In the genomic region with DNA sequence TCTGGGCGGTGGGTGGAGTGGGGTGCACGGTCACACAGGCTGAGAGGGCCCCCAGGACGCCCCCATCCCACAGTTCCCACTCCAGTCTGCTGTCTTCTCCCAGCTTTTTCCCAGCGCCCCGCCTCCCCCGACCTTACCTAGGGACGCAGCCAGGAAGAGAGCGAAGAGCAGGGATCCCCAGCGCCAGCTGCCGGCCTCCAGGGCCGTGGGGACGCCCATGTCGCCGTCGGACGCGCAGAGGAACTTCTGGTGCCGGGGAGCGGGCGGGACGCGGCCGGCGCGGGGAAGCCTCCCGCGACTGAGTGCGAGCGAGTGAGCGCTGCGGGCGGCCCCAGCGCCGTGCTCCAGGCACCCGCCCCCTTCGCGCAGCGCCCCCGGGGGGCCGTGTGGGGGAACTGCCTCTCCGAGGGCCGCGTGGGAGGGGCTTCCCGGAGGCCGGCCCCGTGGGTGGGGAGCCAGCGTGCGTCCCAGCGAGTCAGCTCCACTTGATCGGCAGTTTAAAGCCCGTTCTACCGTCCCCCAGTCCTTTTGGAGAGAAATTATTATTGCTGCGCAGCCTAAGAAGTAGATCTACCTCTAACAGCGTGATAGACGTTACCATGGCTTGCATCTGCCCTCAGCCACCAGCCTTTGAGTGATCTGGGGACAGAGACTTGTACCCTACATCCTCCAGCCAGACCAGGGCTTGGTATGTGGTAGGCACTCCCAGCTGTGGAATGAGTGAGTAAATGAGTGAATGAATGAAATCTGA, we compare ENCODE assay signal across 8 cellular contexts. TPM values are rescaled to one million over a fixed set of nuclear protein-coding genes. Genes with fewer than 3 reads are reported as not detected.
DNase-seq lines count a peak whose midpoint lies in the region; ATAC-seq and TF ChIP-seq lines count a peak whose summit lies in the region.

TSS of gene VSIR (minus strand) at position 300 of the 751 bp plus-strand sequence. CDS start at position 219, 81 bp downstream.

- peak; percentile 75 for DNase-seq in AG10803 (ENCODE audit: low read depth)
- peak; percentile 96 for DNase-seq in activated T-cell treated with anti-CD3 and anti-CD28 coated beads, Interleukin-2, amount 50 U/mL, for 4 hours
- peak; percentile 80 to 91 for DNase-seq in stimulated activated CD8-positive, alpha-beta memory T cell treated with anti-CD3 and anti-CD28 coated beads, Interleukin-7, amount 100 ng/mL, for 48 hours (ENCODE audit: extremely low read depth in 1 of 2, low read depth in 1 of 2)

- no peaks in the 10 kb centered on the region for H3K9me3 Mint-ChIP-seq in activated T-cell treated with anti-CD3 and anti-CD28 coated beads, Interleukin-2, amount 50 U/mL, for 4 hours

- H3K27me3 ChIP-seq in OCI-LY1 (ENCODE audit: insufficient read depth, low read length), result no peaks in the 10 kb centered on the region; the same call in 1 of the 2 replicates
- no peaks in the 10 kb centered on the region for H3K27me3 ChIP-seq in muscle layer of duodenum (ENCODE audit: low read depth, low read length)

- H3K9me3 ChIP-seq in OCI-LY1 (ENCODE audit: low read length) (no peaks in the 10 kb centered on the region), muscle layer of duodenum (ENCODE audit: control insufficient read depth in 1 of 2, low read length in 2 of 2) (no peaks in the 10 kb centered on the region)

- H3K36me3 ChIP-seq in OCI-LY1 (ENCODE audit: insufficient read depth, low read length), result no peaks in the 10 kb centered on the region
- no peaks in the 10 kb centered on the region for H3K36me3 ChIP-seq in muscle layer of duodenum (ENCODE audit: control insufficient read depth in 1 of 2, insufficient read depth in 2 of 2, low read length in 2 of 2)

- no peak within 1 kb of the TSS for H3K27ac ChIP-seq in OCI-LY1 (ENCODE audit: low read depth, low read length, poor library complexity, severe bottlenecking)
- peak within 1 kb of the TSS; percentile 95 for H3K27ac ChIP-seq in muscle layer of duodenum (ENCODE audit: low read length)

- peak within 1 kb of the TSS; percentile 55 for H3K9ac ChIP-seq in OCI-LY1 (ENCODE audit: low read length)

- no peaks in the 10 kb centered on the region for H3F3A ChIP-seq in OCI-LY1 (ENCODE audit: insufficient read depth, low read length)

- H3K4me1 Mint-ChIP-seq in activated T-cell treated with anti-CD3 and anti-CD28 coated beads, Interleukin-2, amount 50 U/mL, for 4 hours (ENCODE audit: low read depth), result peaks cover 62% of the 10 kb centered on the region

- peak within 1 kb of the TSS; percentile 86 for H3K4me2 ChIP-seq in OCI-LY1 (ENCODE audit: low read length)

- H3K9me2 ChIP-seq in OCI-LY1 (ENCODE audit: low read depth, low read length), result no peaks in the 10 kb centered on the region

- H3K79me2 ChIP-seq in OCI-LY1 (ENCODE audit: insufficient read depth, low read length), result no peaks in the 10 kb centered on the region

- H3K4me3 Mint-ChIP-seq in activated T-cell treated with anti-CD3 and anti-CD28 coated beads, Interleukin-2, amount 50 U/mL, for 4 hours, result peak within 1 kb of the TSS; percentile 94

- H3K27me3 Mint-ChIP-seq in activated T-cell treated with anti-CD3 and anti-CD28 coated beads, Interleukin-2, amount 50 U/mL, for 4 hours (ENCODE audit: low read depth), result no peaks in the 10 kb centered on the region

- no peaks in the 10 kb centered on the region for H4K20me1 ChIP-seq in OCI-LY1 (ENCODE audit: insufficient read depth, low read length)

- H3K36me3 Mint-ChIP-seq in activated T-cell treated with anti-CD3 and anti-CD28 coated beads, Interleukin-2, amount 50 U/mL, for 4 hours (ENCODE audit: insufficient read depth), result peaks cover 27% of the 10 kb centered on the region

- no peak within 1 kb of the TSS for H2AFZ ChIP-seq in OCI-LY1 (ENCODE audit: low read length)

- peaks cover 29% of the 10 kb centered on the region for H3K4me1 ChIP-seq in OCI-LY1 (ENCODE audit: insufficient read depth, low read length, severe bottlenecking)
- peaks cover 31 to 43% of the 10 kb centered on the region in 2 donors for H3K4me1 ChIP-seq in muscle layer of duodenum (ENCODE audit: control insufficient read depth in 1 of 2, insufficient read depth in 2 of 2, low read length in 2 of 2)

- H3K4me3 ChIP-seq in AG10803 (ENCODE audit: low read length) (peak within 1 kb of the TSS; percentile 96), OCI-LY1 (ENCODE audit: low read depth, low read length, poor library complexity, severe bottlenecking) (peak within 1 kb of the TSS; percentile 52), muscle layer of duodenum (ENCODE audit: low read depth in 1 of 2, low read length in 2 of 2) (peak within 1 kb of the TSS; percentile 65 to 90)

- ATAC-seq in GM19023 (IDR thresholded peaks at IDR 0.05; ENCODE audit: unreplicated experiment) (peak; percentile 56), HG03442 (IDR thresholded peaks at IDR 0.05; ENCODE audit: unreplicated experiment) (peak; percentile 44), esophagus mucosa (peak; percentile 90)
- ATAC-seq in activated T-cell treated with anti-CD3 and anti-CD28 coated beads, Interleukin-2, amount 50 U/mL, for 4 hours, result peak; percentile 73 to 78

- TF ChIP-seq CTCF in AG10803 (conservative IDR thresholded peaks at IDR 0.05; ENCODE audit: low read length), result peak; percentile 58
- peak; percentile 66 for TF ChIP-seq CTCF in OCI-LY1 (IDR thresholded peaks at IDR 0.05; ENCODE audit: low read length)

RNA-seq across cellular contexts. Expression of gene VSIR, which starts in this region (rescaled TPM):
- 100 to 1,000 TPM; 238 to 274 (median 240) TPM for total RNA-seq in activated T-cell treated with anti-CD3 and anti-CD28 coated beads, Interleukin-2, amount 50 U/mL, for 4 hours
- 45.8 TPM for total RNA-seq in esophagus mucosa
